In the genomic region with DNA sequence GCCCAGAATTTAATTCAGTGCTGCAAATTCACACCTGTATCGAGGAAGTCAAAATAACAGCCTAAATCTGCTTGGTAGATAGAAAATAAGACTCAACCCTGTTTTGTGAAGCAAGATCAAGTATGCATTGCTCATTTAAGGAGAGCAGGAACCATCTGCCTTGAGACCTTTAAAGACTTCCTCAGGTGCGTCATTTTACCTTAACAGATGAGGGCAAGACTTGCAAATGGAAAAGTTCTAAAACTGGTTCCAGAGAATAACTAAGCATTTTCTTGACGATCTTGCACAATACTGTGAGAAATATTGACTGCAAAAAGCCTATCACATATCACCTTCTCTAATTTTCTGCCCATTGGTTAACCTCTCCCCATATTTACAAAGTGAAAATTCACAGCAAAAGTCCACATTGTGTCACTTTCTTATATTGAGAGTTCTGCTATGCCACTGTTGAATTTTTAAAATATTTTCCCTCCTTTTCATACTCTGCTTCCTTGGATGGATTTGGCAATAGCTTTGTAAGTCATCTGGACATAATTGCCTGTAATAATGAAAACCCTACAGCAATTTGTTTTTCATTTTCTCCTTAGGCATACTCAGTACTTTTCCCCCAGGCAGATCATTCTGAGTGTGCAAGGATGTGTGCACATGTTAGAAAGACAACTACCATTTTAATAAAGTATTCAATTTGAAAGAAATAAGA, we compare ENCODE assay signal across 20 cellular contexts.
DNase-seq lines count a peak whose midpoint lies in the region; ATAC-seq and TF ChIP-seq lines count a peak whose summit lies in the region.
"Had no signal": no experiment of that assay in that cellular context is flagged by ENCODE, and none has a peak within 500 bp of the region (broad histone marks: within the 10 kb centered on the region; RNA-seq: fewer than 3 reads in every experiment).

No MANE protein-coding gene starts in this region.

- H3K4me3 ChIP-seq in adipocyte (ENCODE audit: low read length) = no peak overlapping the region
- no peak overlapping the region for H3K4me3 ChIP-seq in mucosa of descending colon

- H3K9me3 ChIP-seq in adipocyte (ENCODE audit: control insufficient read depth, low read length) = no peaks in the 10 kb centered on the region
- no peaks in the 10 kb centered on the region for H3K9me3 ChIP-seq in mucosa of descending colon
- H3K9me3 ChIP-seq: SK-N-SH had no signal

- intact Hi-C loops in mucosa of descending colon (cut with DNase I, micrococcal nuclease) = no loop called here

- no peak for ATAC-seq in mucosa of descending colon
- ATAC-seq: Panc1 had no signal

- H3K4me1 ChIP-seq in adipocyte (ENCODE audit: control insufficient read depth, insufficient read depth, low read length) = peaks cover 7% of the 10 kb centered on the region
- H3K4me1 ChIP-seq in mucosa of descending colon (ENCODE audit: low read depth) = no peaks in the 10 kb centered on the region

- H3K36me3 ChIP-seq in adipocyte (ENCODE audit: control insufficient read depth, insufficient read depth, low read length, severe bottlenecking) (no peaks in the 10 kb centered on the region), mucosa of descending colon (ENCODE audit: low read depth) (no peaks in the 10 kb centered on the region)

- no peak for TF ChIP-seq CTCF in AG09319 (IDR thresholded peaks at IDR 0.05; ENCODE audit: low read depth, low read length)
- TF ChIP-seq CTCF in mucosa of descending colon (IDR thresholded peaks at IDR 0.05) = no peak

- H3K27me3 ChIP-seq in adipocyte (replicated peaks; ENCODE audit: control insufficient read depth, insufficient read depth, low read length) = no peaks in the 10 kb centered on the region

- DNase-seq in AG09319 (ENCODE audit: extremely low read depth, low read depth) (peak; percentile 30), EH (ENCODE audit: low read depth) (peak; percentile 4), adipocyte (ENCODE audit: low read depth) (peak; percentile 80), fibroblast of peridontal ligament (ENCODE audit: extremely low read depth) (peak; percentile 76), NCI-H82 (lab: John Stamatoyannopoulos, UW) (no peak), mucosa of descending colon (no peak), MV-4-11 (lab: John Stamatoyannopoulos, UW) (no peak)
- DNase-seq: DMS53; H7; KBM-7; MM.1S; NCI-H1092; NCI-H1436; NCI-H187 treated with DMSO at 0.1 percent for 48 hours; NCI-H2107; NCI-H510A; NK-92 treated with Interleukin-12 subunit alpha and Interleukin-12 subunit beta, amount 100 ng/mL, for 24 hours; SIG-M5; SK-N-SH had no signal

- H3K9ac ChIP-seq in adipocyte (ENCODE audit: low read length) = no peak overlapping the region
- H3K9ac ChIP-seq: SK-N-SH had no signal

Comparison
In these comparisons a context has a peak if more than half of its experiments do, and no peak if none do; other contexts are left out.
1. DNase-seq: peak in AG09319 (single experiment), EH (single experiment), adipocyte (single experiment) and fibroblast of peridontal ligament (single experiment); none in NCI-H82 (single experiment), mucosa of descending colon (0 of 3) and MV-4-11 (single experiment).